In genomic region chr6:69948479-69949114, GRCh38 we compare ENCODE assay signal across 19 cellular contexts.
"Had no signal": no experiment of that assay in that cellular context is flagged by ENCODE, and none has a peak within 500 bp of the region (broad histone marks: within the 10 kb centered on the region; RNA-seq: fewer than 3 reads in every experiment).

No MANE protein-coding gene starts in this region.

- DNase-seq: cortex of kidney; dorsolateral prefrontal cortex; effector CD8-positive, alpha-beta T cell; gastrocnemius medialis; heart right ventricle; hypothalamus; kidney glomerular epithelial cell; mammary epithelial cell; naive thymus-derived CD8-positive, alpha-beta T cell; posterior cingulate gyrus; small intestine; stimulated activated CD4-positive, alpha-beta T cell treated with anti-CD3 and anti-CD28 coated beads, Interleukin-2, amount 100 ng/mL, for 48 hours; tibial artery; upper lobe of right lung had no signal

- H3K27ac Mint-ChIP-seq: naive thymus-derived CD8-positive, alpha-beta T cell; stimulated activated naive CD8-positive, alpha-beta T cell treated with anti-CD3 and anti-CD28 coated beads, Interleukin-15, Interleukin-2, amounts not matched to agents 100 ng/mL and 50 ng/mL, for 24 hours had no signal

- H3K36me3 Mint-ChIP-seq: naive thymus-derived CD8-positive, alpha-beta T cell had no signal

- H3K4me3 Mint-ChIP-seq: naive thymus-derived CD8-positive, alpha-beta T cell; stimulated activated naive CD8-positive, alpha-beta T cell treated with anti-CD3 and anti-CD28 coated beads, Interleukin-15, Interleukin-2, amounts not matched to agents 100 ng/mL and 50 ng/mL, for 24 hours had no signal

- H3K4me1 ChIP-seq: tibial artery, upper lobe of right lung had no signal

- H3K9me3 Mint-ChIP-seq: stimulated activated naive CD8-positive, alpha-beta T cell treated with anti-CD3 and anti-CD28 coated beads, Interleukin-15, Interleukin-2, amounts not matched to agents 100 ng/mL and 50 ng/mL, for 24 hours had no signal

- H3K4me3 ChIP-seq: dorsolateral prefrontal cortex, gastrocnemius medialis, heart right ventricle, tibial artery, upper lobe of right lung had no signal

- H3K27ac ChIP-seq: dorsolateral prefrontal cortex, gastrocnemius medialis, heart right ventricle, neutrophil, tibial artery, upper lobe of right lung had no signal

- FAIRE-seq: islet of Langerhans, small intestine had no signal

- H3K36me3 ChIP-seq: gastrocnemius medialis, heart right ventricle, neutrophil, tibial artery, upper lobe of right lung had no signal

- H3K9me3 ChIP-seq: gastrocnemius medialis, heart right ventricle, neutrophil, tibial artery, upper lobe of right lung had no signal

- H3K27me3 ChIP-seq: gastrocnemius medialis, heart right ventricle, neutrophil, tibial artery, upper lobe of right lung had no signal

- ATAC-seq: esophagus mucosa; gastrocnemius medialis; heart right ventricle; naive thymus-derived CD8-positive, alpha-beta T cell; sciatic nerve; upper lobe of right lung had no signal
